Comparison of ENCODE assay signal across 20 cellular contexts in the genomic region with DNA sequence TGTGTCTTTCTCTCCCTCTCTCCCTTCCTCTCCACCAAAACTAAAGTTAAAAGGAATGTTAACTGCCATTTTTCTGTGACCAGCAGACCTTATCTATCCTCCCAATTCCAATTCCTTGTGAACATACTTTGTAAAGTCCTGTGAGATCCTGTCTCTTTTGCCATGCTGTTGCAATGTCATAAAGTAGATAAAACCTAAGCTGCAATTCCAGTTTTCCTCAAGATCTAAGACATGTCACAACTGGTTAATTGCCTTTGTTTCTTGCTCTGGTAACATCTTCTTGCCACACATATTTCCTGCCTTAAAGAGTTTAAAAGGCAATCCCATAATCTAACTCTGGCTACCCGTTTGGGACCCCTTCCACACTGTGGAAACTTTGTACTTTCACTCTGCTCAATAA.
"Had no signal": no experiment of that assay in that cellular context is flagged by ENCODE, and none has a peak within 500 bp of the region (broad histone marks: within the 10 kb centered on the region; RNA-seq: fewer than 3 reads in every experiment).

No MANE protein-coding gene starts in this region.

- H3K9ac ChIP-seq: KMS-11 had no signal

- H3K27me3 ChIP-seq: SJSA1 had no signal

- H3K9me3 ChIP-seq: SJSA1 had no signal

- H3K4me1 ChIP-seq: SJSA1 had no signal

- H3K4me3 ChIP-seq: SJSA1, SK-N-MC had no signal

- DNase-seq: IMR-90, Kasumi-1, MM.1S, NCI-H1105, NCI-H1417, NCI-H1436 treated with DMSO at 0.1 percent for 48 hours, NCI-H1694 treated with DMSO at 0.1 percent for 48 hours, NCI-H1930, NCI-H2081, NCI-H2107, NCI-H2227 treated with DMSO at 0.1 percent for 48 hours, NCI-H524, NCI-H69, NCI-H774, Right ventricle myocardium superior, RPMI8226, SIG-M5 had no signal

- H3K4me2 ChIP-seq: KMS-11 had no signal

- H3K36me3 ChIP-seq: SJSA1 had no signal

- H3K27ac ChIP-seq: KMS-11, SJSA1, SK-N-MC had no signal
